Comparison of ENCODE assay signal across 8 cellular contexts in genomic region chr3:56702487-56703315, GRCh38. TPM values are rescaled to one million over a fixed set of nuclear protein-coding genes. Genes with fewer than 3 reads are reported as not detected.
A peak's percentile ranks its signal among the peaks of the same experiment; 100 is the strongest.
DNase-seq lines count a peak whose midpoint lies in the region; ATAC-seq, FAIRE-seq and TF ChIP-seq lines count a peak whose summit lies in the region.

No MANE protein-coding gene starts in this region.

- 20% methylated on average over 5 of the region's 5 CpGs for WGBS in A549 (ENCODE audit: missing lambda C conversion rate)
- WGBS in tibial nerve, 2 donors = 24 to 31% methylated on average over 5 of the region's 5 CpGs

- ATAC-seq in A549 (peak; percentile 59 to 83; a peak in 3 of 6 replicates), HG02610 (IDR thresholded peaks at IDR 0.05; ENCODE audit: unreplicated experiment) (no peak)

- H3K4me2 ChIP-seq in A549 = no peak overlapping the region

- no peaks in the 10 kb centered on the region for H3K27me3 ChIP-seq in tibial nerve

- DNase-seq in A549 (ENCODE audit: low read depth in 1 of 2, low spot score in 1 of 2) (peak; percentile 24 to 64), GM04504 (ENCODE audit: low read depth) (peak; percentile 51), NCI-H1930 (lab: John Stamatoyannopoulos, UW) (peak; percentile 14 to 58), T1000 (lab: John Stamatoyannopoulos, UW) (peak; percentile 55), medulla oblongata (ENCODE audit: extremely low spot score) (peak; percentile 88), tibial nerve (ENCODE audit: low spot score in 2 of 2) (peak in 1 of 2 donors; percentile 84)
- DNase-seq in effector CD4-positive, alpha-beta T cell = peak; percentile 53

- no peak overlapping the region for H3K4me3 ChIP-seq in A549
- no peak overlapping the region for H3K4me3 ChIP-seq in tibial nerve

- TF ChIP-seq EP300 in A549 (IDR thresholded peaks at IDR 0.05) (no peak), tibial nerve (IDR thresholded peaks at IDR 0.05) (no peak)

- TF ChIP-seq RAD21 in A549 (conservative IDR thresholded peaks at IDR 0.05 in 1 of 2, IDR thresholded peaks at IDR 0.05 in 1 of 2) = peak; percentile 87 to 89

- CTCF ChIA-PET in A549 (lab: Yijun Ruan, JAX) = interaction anchor here (0.6 to 8.4 kb wide), 35 partner anchors 8 to 742 kb away, joined by 3 to 184 read pairs (median 3); partner anchors contain the start of gene ARHGEF3

- POLR2A ChIA-PET in A549 (lab: Yijun Ruan, JAX) = interaction anchor here (0.6 to 1.1 kb wide), 2 partner anchors 146 to 286 kb away, joined by 3 to 9 read pairs; partner anchors contain the start of gene CCDC66

- 0 out of 3 replicates have a peak, but pooled peaks cover 3% of the 10 kb centered on the region for H3K9me3 ChIP-seq in A549
- H3K9me3 ChIP-seq in tibial nerve = no peaks in the 10 kb centered on the region

- TF ChIP-seq POLR2A in A549 (IDR thresholded peaks at IDR 0.05; ENCODE audit: low read length) (no peak), tibial nerve (IDR thresholded peaks at IDR 0.05) (no peak)

- no peaks in the 10 kb centered on the region for H3K36me3 ChIP-seq in tibial nerve

- TF ChIP-seq CTCF in A549 (IDR thresholded peaks at IDR 0.05) (peak; percentile 81), tibial nerve (IDR thresholded peaks at IDR 0.05) (peak; percentile 76 to 90 (median 82))

- FAIRE-seq in A549 (lab: Jason Lieb, UNC) = no peak

- H3K4me1 ChIP-seq in A549 (no peaks in the 10 kb centered on the region), tibial nerve (peaks cover 0 to 3% (median 0%) of the 10 kb centered on the region in 4 donors)

- no peak overlapping the region for H3K27ac ChIP-seq in A549
- H3K27ac ChIP-seq in tibial nerve = no peak overlapping the region

TF ChIP-seq in A549, 52 proteins besides CTCF, POLR2A, EP300 and RAD21:
- TF ChIP-seq RFX5 (IDR thresholded peaks at IDR 0.05) = no peak
- peak; percentile 90 for TF ChIP-seq SMC3 (IDR thresholded peaks at IDR 0.05)
- TF ChIP-seq HOXB13 (CRISPR knock-in tag; IDR thresholded peaks at IDR 0.05; ENCODE audit: low read depth) = no peak
- no peak for TF ChIP-seq ZSCAN20 (CRISPR knock-in tag; IDR thresholded peaks at IDR 0.05)
- no peak for TF ChIP-seq NR3C1 (IDR thresholded peaks at IDR 0.05)
- no peak for TF ChIP-seq CEBPB (IDR thresholded peaks at IDR 0.05)
- no peak for TF ChIP-seq TP53 (CRISPR knock-in tag; IDR thresholded peaks at IDR 0.05)
- no peak for TF ChIP-seq CHD4 (IDR thresholded peaks at IDR 0.05; ENCODE audit: borderline replicate concordance)
TF ChIP-seq in A549: peak in this region for 1.

RNA-seq across cellular contexts. Expression of gene TASOR, which starts 19.6 kb away (rescaled TPM):
- polyA plus RNA-seq in A549 (2011; rRNA removed) (39.1 and 49.0 TPM in 2 replicates), A549 (2017; fragmentation: RNase III; extraction: RNeasy Plus Mini Kit Qiagen cat#74134 plus additional on column Dnase treatment) (33.5 to 35.4 TPM (median 35.4 TPM) in 3 replicates)
- 8.0 and 8.9 TPM in 2 replicates for polyA plus RNA-seq in A549 (2012; cell fraction: cytosol; rRNA removed)
- 6.0 and 9.7 TPM in 2 replicates for polyA plus RNA-seq in A549 (2012; cell fraction: nucleus; rRNA removed)
- polyA minus RNA-seq in A549 (2011; rRNA and poly(A)+ RNA removed) = 37.5 and 46.4 TPM in 2 replicates
- 10 to 100 TPM; 61.5 to 90.2 (median 82.6) TPM for total RNA-seq in tibial nerve
